14 cellular contexts compared by ENCODE assay signal in genomic region chr11:72776844-72777754, GRCh38. TPM values are rescaled to one million over a fixed set of nuclear protein-coding genes. Genes with fewer than 3 reads are reported as not detected.
A peak's percentile ranks its signal among the peaks of the same experiment; 100 is the strongest.
DNase-seq lines count a peak whose midpoint lies in the region; ATAC-seq and TF ChIP-seq lines count a peak whose summit lies in the region.
"Had no signal": no experiment of that assay in that cellular context is flagged by ENCODE, and none has a peak within 500 bp of the region (broad histone marks: within the 10 kb centered on the region; RNA-seq: fewer than 3 reads in every experiment).

No MANE protein-coding gene starts in this region.

- no peak overlapping the region for H3K27ac ChIP-seq in prostate gland
- H3K27ac ChIP-seq: BLaER1, KMS-11 had no signal

- H3K36me3 Mint-ChIP-seq in glutamatergic neuron (ENCODE audit: unreplicated experiment), result no peaks in the 10 kb centered on the region
- H3K36me3 Mint-ChIP-seq: activated naive CD4-positive, alpha-beta T cell treated with anti-CD3 and anti-CD28 coated beads, Interleukin-2, amount 10 ng/mL, durations not matched to agents 7 days and 5 days had no signal

- no peak for TF ChIP-seq POLR2A in prostate gland (IDR thresholded peaks at IDR 0.05)

- H3K4me1 ChIP-seq in prostate gland (replicated peaks), result peaks cover 28% of the 10 kb centered on the region

- peaks cover 7% of the 10 kb centered on the region for H3K9me3 Mint-ChIP-seq in glutamatergic neuron (ENCODE audit: unreplicated experiment)
- H3K9me3 Mint-ChIP-seq: activated naive CD4-positive, alpha-beta T cell treated with anti-CD3 and anti-CD28 coated beads, Interleukin-2, amount 10 ng/mL, durations not matched to agents 7 days and 5 days; GM23338; stimulated activated naive CD8-positive, alpha-beta T cell treated with anti-CD3 and anti-CD28 coated beads, Interleukin-15, Interleukin-2, amounts not matched to agents 100 ng/mL and 50 ng/mL, for 24 hours had no signal

- H3K36me3 ChIP-seq in prostate gland, result no peaks in the 10 kb centered on the region
- H3K36me3 ChIP-seq: BLaER1 had no signal

- H3K27me3 Mint-ChIP-seq in glutamatergic neuron (ENCODE audit: unreplicated experiment), result peaks cover 10% of the 10 kb centered on the region
- H3K27me3 Mint-ChIP-seq: stimulated activated naive CD8-positive, alpha-beta T cell treated with anti-CD3 and anti-CD28 coated beads, Interleukin-15, Interleukin-2, amounts not matched to agents 100 ng/mL and 50 ng/mL, for 24 hours had no signal

- H3K27me3 ChIP-seq in prostate gland (replicated peaks; ENCODE audit: insufficient read depth), result no peaks in the 10 kb centered on the region

- ATAC-seq in HG02571 (IDR thresholded peaks at IDR 0.05; ENCODE audit: unreplicated experiment), result no peak
- ATAC-seq: GM23338 had no signal

- 83% methylated on average over 7 of the region's 7 CpGs for WGBS in prostate gland

- DNase-seq in COLO668 (lab: John Stamatoyannopoulos, UW; ENCODE audit: unreplicated experiment), result peak; percentile 51
- peak in 44 of 56 donors; percentile 24 to 86 (median 60) for DNase-seq in amygdala (lab: John Stamatoyannopoulos, UW)
- peak; percentile 41 to 76 for DNase-seq in hippocampal formation (lab: John Stamatoyannopoulos, UW)
- peak; percentile 74 for DNase-seq in pons (ENCODE audit: low spot score)
- DNase-seq in GM13977 (ENCODE audit: low spot score), result no peak
- DNase-seq in glutamatergic neuron, result no peak
- DNase-seq in prostate gland (ENCODE audit: low spot score), result no peak
- DNase-seq: activated naive CD4-positive, alpha-beta T cell treated with anti-CD3 and anti-CD28 coated beads, Interleukin-2, amount 10 ng/mL, durations not matched to agents 7 days and 5 days; effector CD4-positive, alpha-beta T cell had no signal

- peaks cover 18% of the 10 kb centered on the region for H3K4me1 Mint-ChIP-seq in glutamatergic neuron (ENCODE audit: low read depth, unreplicated experiment)

- intact Hi-C loops in prostate gland (cut with DNase I), result no loop called here

- no peak overlapping the region for H3K27ac Mint-ChIP-seq in glutamatergic neuron (ENCODE audit: unreplicated experiment)
- H3K27ac Mint-ChIP-seq: activated naive CD4-positive, alpha-beta T cell treated with anti-CD3 and anti-CD28 coated beads, Interleukin-2, amount 10 ng/mL, durations not matched to agents 7 days and 5 days; GM23338; stimulated activated naive CD8-positive, alpha-beta T cell treated with anti-CD3 and anti-CD28 coated beads, Interleukin-15, Interleukin-2, amounts not matched to agents 100 ng/mL and 50 ng/mL, for 24 hours had no signal

- in situ Hi-C loops in GM13977 (cut with MboI; ENCODE audit: low pct_unique_long_range_greater_than_20kb, low sequenced_read_pairs, unreplicated experiment), result no loop called here

- no peak overlapping the region for H3K4me3 Mint-ChIP-seq in glutamatergic neuron (ENCODE audit: unreplicated experiment)
- H3K4me3 Mint-ChIP-seq: activated naive CD4-positive, alpha-beta T cell treated with anti-CD3 and anti-CD28 coated beads, Interleukin-2, amount 10 ng/mL, durations not matched to agents 7 days and 5 days; GM23338; stimulated activated naive CD8-positive, alpha-beta T cell treated with anti-CD3 and anti-CD28 coated beads, Interleukin-15, Interleukin-2, amounts not matched to agents 100 ng/mL and 50 ng/mL, for 24 hours had no signal

- no peaks in the 10 kb centered on the region for H3K9me3 ChIP-seq in prostate gland
- H3K9me3 ChIP-seq: BLaER1 had no signal

- H3K4me3 ChIP-seq in prostate gland, result no peak overlapping the region
- H3K4me3 ChIP-seq: BLaER1, GM23338 had no signal

- TF ChIP-seq CTCF in GM13977 (IDR thresholded peaks at IDR 0.05; ENCODE audit: extremely low read depth, insufficient read depth, missing control alignments) (no peak), glutamatergic neuron (IDR thresholded peaks at IDR 0.05; ENCODE audit: partially characterized antibody, unreplicated experiment) (no peak), prostate gland (IDR thresholded peaks at IDR 0.05) (no peak)

RNA-seq across cellular contexts. Expression of gene STARD10, which starts 16.7 kb away (rescaled TPM):
- 13.5 TPM for total RNA-seq in glutamatergic neuron (ENCODE audit: unreplicated experiment)
- total RNA-seq in prostate gland, result 100 to 1,000 TPM; 132 to 208 TPM

RNA-seq across cellular contexts. Expression of gene ARAP1, which starts 24.9 kb away (rescaled TPM):
- 20.5 TPM for total RNA-seq in glutamatergic neuron (ENCODE audit: unreplicated experiment)
- total RNA-seq in prostate gland, result 100 to 1,000 TPM in 1 of 2 donors, 10 to 100 TPM in 1; 95.2 to 109 TPM

RNA-seq across cellular contexts. Expression of gene ATG16L2, which starts 37.1 kb away (rescaled TPM):
- total RNA-seq in glutamatergic neuron (ENCODE audit: unreplicated experiment) (6.9 TPM), prostate gland (10 to 100 TPM; 27.5 to 29.7 TPM)

Comparison
In these comparisons a context has a peak if more than half of its experiments do, and no peak if none do; other contexts are left out.
1. DNase-seq: peak in COLO668 (single experiment), amygdala (44 of 56), hippocampal formation (2 of 2) and pons (single experiment); none in GM13977 (single experiment), glutamatergic neuron (single experiment) and prostate gland (single experiment).